ENCODE assay signal across 14 cellular contexts in the genomic region with DNA sequence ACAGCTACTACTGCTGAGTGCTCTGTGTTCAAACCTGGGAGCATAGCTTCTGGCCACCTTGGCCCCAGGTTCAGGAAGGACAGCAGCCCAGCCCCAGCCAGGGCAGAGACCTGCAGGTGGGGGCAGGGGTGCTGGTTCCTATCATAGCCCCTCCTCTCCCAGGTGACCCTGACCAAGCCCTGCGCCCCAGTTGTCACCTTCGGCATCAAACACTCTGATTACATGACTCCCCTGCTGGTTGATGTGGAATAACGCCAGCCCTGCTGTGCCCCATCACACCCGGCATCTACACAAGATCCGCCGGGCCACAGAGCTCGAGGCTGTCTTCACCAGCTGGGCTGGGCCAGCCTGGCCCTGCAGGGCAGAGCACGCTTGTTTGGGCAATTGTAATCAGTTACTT. TPM values are rescaled to one million over a fixed set of nuclear protein-coding genes. Genes with fewer than 3 reads are reported as not detected.
DNase-seq lines count a peak whose midpoint lies in the region; ATAC-seq and TF ChIP-seq lines count a peak whose summit lies in the region.
"Had no signal": no experiment of that assay in that cellular context is flagged by ENCODE, and none has a peak within 500 bp of the region (broad histone marks: within the 10 kb centered on the region; RNA-seq: fewer than 3 reads in every experiment).

No MANE protein-coding gene starts in this region.

- no peak overlapping the region for H3K4me3 Mint-ChIP-seq in activated CD4-positive, alpha-beta T cell treated with anti-CD3 and anti-CD28 coated beads for 36 hours
- no peak overlapping the region for H3K4me3 Mint-ChIP-seq in osteocyte (ENCODE audit: unreplicated experiment)
- H3K4me3 Mint-ChIP-seq: memory B cell; stimulated activated naive CD8-positive, alpha-beta T cell treated with anti-CD3 and anti-CD28 coated beads, Interleukin-15, Interleukin-2, amounts not matched to agents 100 ng/mL and 50 ng/mL, for 24 hours had no signal

- peaks cover 30% of the 10 kb centered on the region for H3K36me3 Mint-ChIP-seq in activated CD4-positive, alpha-beta T cell treated with anti-CD3 and anti-CD28 coated beads for 36 hours (ENCODE audit: low read depth)
- peaks cover 19% of the 10 kb centered on the region for H3K36me3 Mint-ChIP-seq in osteocyte (ENCODE audit: unreplicated experiment)

- H3K27ac ChIP-seq in HCT116 (ENCODE audit: low read depth, low read length): no peak overlapping the region

- H3K27me3 Mint-ChIP-seq in activated CD4-positive, alpha-beta T cell treated with anti-CD3 and anti-CD28 coated beads for 36 hours: no peaks in the 10 kb centered on the region
- H3K27me3 Mint-ChIP-seq in osteocyte (ENCODE audit: unreplicated experiment): no peaks in the 10 kb centered on the region
- H3K27me3 Mint-ChIP-seq: memory B cell; stimulated activated naive CD8-positive, alpha-beta T cell treated with anti-CD3 and anti-CD28 coated beads, Interleukin-15, Interleukin-2, amounts not matched to agents 100 ng/mL and 50 ng/mL, for 24 hours had no signal

- no peak for TF ChIP-seq POLR2A in HCT116 (IDR thresholded peaks at IDR 0.05; ENCODE audit: borderline replicate concordance, extremely low read depth, insufficient read depth, insufficient read length)

- no peak overlapping the region for H3K9ac ChIP-seq in HCT116 (ENCODE audit: low read length)

- H3K4me1 Mint-ChIP-seq in activated CD4-positive, alpha-beta T cell treated with anti-CD3 and anti-CD28 coated beads for 36 hours: peaks cover 40% of the 10 kb centered on the region
- peaks cover 6% of the 10 kb centered on the region for H3K4me1 Mint-ChIP-seq in osteocyte (ENCODE audit: unreplicated experiment)

- H3K9me2 ChIP-seq in HCT116 (ENCODE audit: insufficient read depth): no peaks in the 10 kb centered on the region

- H3K4me3 ChIP-seq in HCT116 (replicated peaks in 1 of 2; ENCODE audit: low read depth in 1 of 2, low read length in 2 of 2): no peak overlapping the region

- no peak overlapping the region for H2AFZ ChIP-seq in HCT116 (ENCODE audit: low read depth, low read length, poor library complexity, severe bottlenecking)

- CTCF ChIA-PET in activated CD4-positive, alpha-beta T cell treated with anti-CD3 and anti-CD28 coated beads for 36 hours (lab: Charles Lee): no interaction called here
- CTCF ChIA-PET in HCT116 (lab: Charles Lee): no interaction called here

- peaks cover 5 to 9% of the 10 kb centered on the region in 2 experiments; a peak in 3 of 4 replicates for H3K36me3 ChIP-seq in HCT116 (ENCODE audit: control insufficient read depth in 1 of 2, insufficient read depth in 2 of 2, low read length in 2 of 2)

- no peaks in the 10 kb centered on the region for H3K4me1 ChIP-seq in HCT116 (ENCODE audit: control insufficient read depth in 1 of 2, insufficient read depth in 2 of 2, low read length in 2 of 2)

- TF ChIP-seq CTCF in HCT116 (IDR thresholded peaks at IDR 0.05 in 2 of 3, conservative IDR thresholded peaks at IDR 0.05 in 1 of 3; ENCODE audit: borderline replicate concordance in 1 of 3, insufficient read depth in 1 of 3, low read depth in 2 of 3, low read length in 2 of 3): no peak
- no peak for TF ChIP-seq CTCF in osteocyte (IDR thresholded peaks at IDR 0.05)

- POLR2A ChIA-PET in activated CD4-positive, alpha-beta T cell treated with anti-CD3 and anti-CD28 coated beads for 36 hours (lab: Charles Lee): no interaction called here
- POLR2A ChIA-PET in HCT116 (lab: Charles Lee): no interaction called here

- no peaks in the 10 kb centered on the region for H4K20me1 ChIP-seq in HCT116 (ENCODE audit: insufficient read depth)

- H3K4me2 ChIP-seq in HCT116 (ENCODE audit: low read length): no peak overlapping the region

- H3K27ac Mint-ChIP-seq in activated CD4-positive, alpha-beta T cell treated with anti-CD3 and anti-CD28 coated beads for 36 hours: no peak overlapping the region
- H3K27ac Mint-ChIP-seq in osteocyte (ENCODE audit: unreplicated experiment): no peak overlapping the region
- H3K27ac Mint-ChIP-seq: memory B cell; stimulated activated naive CD8-positive, alpha-beta T cell treated with anti-CD3 and anti-CD28 coated beads, Interleukin-15, Interleukin-2, amounts not matched to agents 100 ng/mL and 50 ng/mL, for 24 hours had no signal

- H3K27me3 ChIP-seq in HCT116 (ENCODE audit: insufficient read depth, low read length): no peaks in the 10 kb centered on the region

- intact Hi-C loops in activated CD4-positive, alpha-beta T cell treated with anti-CD3 and anti-CD28 coated beads for 36 hours (cut with DNase I, micrococcal nuclease): no loop called here
- intact Hi-C loops in HCT116 (cut with micrococcal nuclease): no loop called here

- DNase-seq in activated CD4-positive, alpha-beta T cell treated with anti-CD3 and anti-CD28 coated beads for 36 hours: peak; percentile 8
- DNase-seq in activated CD4-positive, alpha-beta T cell treated with anti-CD3 and anti-CD28 coated beads for 48 hours: no peak
- no peak for DNase-seq in HCT116 (ENCODE audit: low read depth, low spot score)
- DNase-seq in cerebellum (ENCODE audit: low spot score): peak; percentile 24
- peak; percentile 80 for DNase-seq in osteocyte (ENCODE audit: extremely low spot score, unreplicated experiment)
- DNase-seq in foreskin melanocyte: no peak
- DNase-seq in Ammon's horn (ENCODE audit: low spot score): no peak
- DNase-seq: effector memory CD4-positive, alpha-beta T cell; GF-D8 had no signal

- H3K9me3 Mint-ChIP-seq in activated CD4-positive, alpha-beta T cell treated with anti-CD3 and anti-CD28 coated beads for 36 hours (ENCODE audit: low read depth): no peaks in the 10 kb centered on the region
- no peaks in the 10 kb centered on the region for H3K9me3 Mint-ChIP-seq in osteocyte (ENCODE audit: unreplicated experiment)
- H3K9me3 Mint-ChIP-seq: memory B cell; stimulated activated naive CD8-positive, alpha-beta T cell treated with anti-CD3 and anti-CD28 coated beads, Interleukin-15, Interleukin-2, amounts not matched to agents 100 ng/mL and 50 ng/mL, for 24 hours had no signal

- BruUV-seq in HCT116 (replicated peaks; lab: Mats Ljungman, UMichigan): no TSS peak

- no peak for ATAC-seq in activated CD4-positive, alpha-beta T cell treated with anti-CD3 and anti-CD28 coated beads for 36 hours
- peak; percentile 35; the same call in 1 of the 2 replicates for ATAC-seq in HCT116
- no peak for ATAC-seq in HG03378 (IDR thresholded peaks at IDR 0.05; ENCODE audit: unreplicated experiment)

- RAD21 ChIA-PET in HCT116 (lab: Charles Lee; ENCODE audit: low non-redundant PET in 1 of 2, low total read pairs in 2 of 2, uncharacterized antibody in 2 of 2, unreplicated experiment in 2 of 2): no interaction called here

- TF ChIP-seq RAD21 in HCT116 (IDR thresholded peaks at IDR 0.05; ENCODE audit: low read depth): no peak

- no peaks in the 10 kb centered on the region for H3K9me3 ChIP-seq in HCT116 (ENCODE audit: control insufficient read depth in 1 of 2, insufficient read depth in 1 of 2, low read depth in 1 of 2, low read length in 2 of 2)

- H3K79me2 ChIP-seq in HCT116 (ENCODE audit: insufficient read depth, low read length): peaks cover 6% of the 10 kb centered on the region; the same call in 1 of the 2 replicates

TF ChIP-seq in HCT116, 20 proteins besides CTCF, POLR2A, EP300 and RAD21 (continues in another document):
- TF ChIP-seq, protein P1, sequence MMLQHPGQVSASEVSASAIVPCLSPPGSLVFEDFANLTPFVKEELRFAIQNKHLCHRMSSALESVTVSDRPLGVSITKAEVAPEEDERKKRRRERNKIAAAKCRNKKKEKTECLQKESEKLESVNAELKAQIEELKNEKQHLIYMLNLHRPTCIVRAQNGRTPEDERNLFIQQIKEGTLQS (IDR thresholded peaks at IDR 0.05): no peak
- TF ChIP-seq EZH2phosphoT487 (IDR thresholded peaks at IDR 0.05; ENCODE audit: borderline replicate concordance): no peak
- TF ChIP-seq, protein P2, sequence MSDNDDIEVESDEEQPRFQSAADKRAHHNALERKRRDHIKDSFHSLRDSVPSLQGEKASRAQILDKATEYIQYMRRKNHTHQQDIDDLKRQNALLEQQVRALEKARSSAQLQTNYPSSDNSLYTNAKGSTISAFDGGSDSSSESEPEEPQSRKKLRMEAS (IDR thresholded peaks at IDR 0.05): no peak
- TF ChIP-seq ZFX (IDR thresholded peaks at IDR 0.05): no peak
- no peak for TF ChIP-seq TCF7L2 (IDR thresholded peaks at IDR 0.05; ENCODE audit: borderline replicate concordance, extremely low read depth, insufficient read depth, insufficient read length)
- TF ChIP-seq FOSL1 (IDR thresholded peaks at IDR 0.05; ENCODE audit: low read depth): no peak
- no peak for TF ChIP-seq POLR2AphosphoS5 (IDR thresholded peaks at IDR 0.05; ENCODE audit: low read depth, low read length)
- TF ChIP-seq SRF (IDR thresholded peaks at IDR 0.05; ENCODE audit: low read depth): no peak
- TF ChIP-seq CEBPB (IDR thresholded peaks at IDR 0.05; ENCODE audit: low read depth): no peak
- no peak for TF ChIP-seq JUND (IDR thresholded peaks at IDR 0.05)
- no peak for TF ChIP-seq ELF1 (IDR thresholded peaks at IDR 0.05; ENCODE audit: borderline replicate concordance, low read depth)
- TF ChIP-seq ZNF274 (IDR thresholded peaks at IDR 0.05; ENCODE audit: low read depth, low read length): no peak
- no peak for TF ChIP-seq SP1 (IDR thresholded peaks at IDR 0.05; ENCODE audit: low read depth)

RNA-seq across cellular contexts. Expression of a gene that starts 6.9 kb away (rescaled TPM):
- total RNA-seq in activated CD4-positive, alpha-beta T cell treated with anti-CD3 and anti-CD28 coated beads for 36 hours: not detected
- total RNA-seq in HCT116 (2021; ENCODE audit: unreplicated experiment): not detected
- polyA plus RNA-seq in HCT116 (2012): not detected in 2 replicates
- not detected for total RNA-seq in cerebellum
- not detected in 2 replicates for total RNA-seq in osteocyte
- total RNA-seq: HT1080, SK-MEL-5 had no signal

RNA-seq across cellular contexts. Expression of a gene that starts 7.4 kb away (rescaled TPM):
- 10 to 100 TPM; 45.5 to 49.4 TPM for total RNA-seq in activated CD4-positive, alpha-beta T cell treated with anti-CD3 and anti-CD28 coated beads for 36 hours
- total RNA-seq in HCT116 (2021; ENCODE audit: unreplicated experiment): 49.1 TPM
- 46.9 and 53.9 TPM in 2 replicates for polyA plus RNA-seq in HCT116 (2012)
- total RNA-seq in cerebellum: 6.4 TPM
- 54.6 and 59.3 TPM in 2 replicates for total RNA-seq in osteocyte

RNA-seq across cellular contexts. Expression of a gene that starts 7.7 kb away (rescaled TPM):
- 100 to 1,000 TPM; 104 to 124 TPM for total RNA-seq in activated CD4-positive, alpha-beta T cell treated with anti-CD3 and anti-CD28 coated beads for 36 hours
- total RNA-seq in HCT116 (2021; ENCODE audit: unreplicated experiment) (75.2 TPM), cerebellum (49.6 TPM), osteocyte (105 and 125 TPM in 2 replicates)
- polyA plus RNA-seq in HCT116 (2012): 46.9 and 51.6 TPM in 2 replicates

RNA-seq across cellular contexts. Expression of a gene that starts 36.4 kb away (rescaled TPM):
- 10 to 100 TPM; 19.6 to 23.3 TPM for total RNA-seq in activated CD4-positive, alpha-beta T cell treated with anti-CD3 and anti-CD28 coated beads for 36 hours
- total RNA-seq in HCT116 (2021; ENCODE audit: unreplicated experiment) (17.9 TPM), cerebellum (14.8 TPM), osteocyte (23.2 and 25.7 TPM in 2 replicates)
- polyA plus RNA-seq in HCT116 (2012): 16.4 and 19.3 TPM in 2 replicates

RNA-seq across cellular contexts. Expression of a gene that starts 37.0 kb away (rescaled TPM):
- total RNA-seq in activated CD4-positive, alpha-beta T cell treated with anti-CD3 and anti-CD28 coated beads for 36 hours: 100 to 1,000 TPM; 134 to 212 TPM
- total RNA-seq in HCT116 (2021; ENCODE audit: unreplicated experiment) (179 TPM), cerebellum (47.7 TPM), osteocyte (115 and 126 TPM in 2 replicates)
- polyA plus RNA-seq in HCT116 (2012): 146 and 190 TPM in 2 replicates

Comparison
In these comparisons a context has a peak if more than half of its experiments do, and no peak if none do; other contexts are left out.
1. DNase-seq: peak in activated CD4-positive, alpha-beta T cell treated with anti-CD3 and anti-CD28 coated beads for 36 hours (single experiment), cerebellum (single experiment) and osteocyte (single experiment); none in activated CD4-positive, alpha-beta T cell treated with anti-CD3 and anti-CD28 coated beads for 48 hours (single experiment), HCT116 (single experiment), foreskin melanocyte (single experiment) and Ammon's horn (single experiment).